ENCODE assay signal across 15 cellular contexts in genomic region chr12:113237748-113238147, GRCh38. TPM values are rescaled to one million over a fixed set of nuclear protein-coding genes. Genes with fewer than 3 reads are reported as not detected.
DNase-seq lines count a peak whose midpoint lies in the region; ATAC-seq and TF ChIP-seq lines count a peak whose summit lies in the region.
"Had no signal": no experiment of that assay in that cellular context is flagged by ENCODE, and none has a peak within 500 bp of the region (broad histone marks: within the 10 kb centered on the region; RNA-seq: fewer than 3 reads in every experiment).

No MANE protein-coding gene starts in this region.

- H3K36me3 Mint-ChIP-seq in naive thymus-derived CD4-positive, alpha-beta T cell = peaks cover 0 to 57% (median 28%) of the 10 kb centered on the region in 5 donors

- TF ChIP-seq CTCF in OCI-LY1 (IDR thresholded peaks at IDR 0.05; ENCODE audit: low read length) (no peak), coronary artery (IDR thresholded peaks at IDR 0.05) (no peak)

- POLR2A ChIA-PET in naive thymus-derived CD4-positive, alpha-beta T cell (lab: Charles Lee) = interaction anchor here (0.6 to 0.9 kb wide), 2 partner anchors 12 to 21 kb away, joined by 3 to 11 read pairs; no protein-coding TSS in a partner anchor

- H3K9me2 ChIP-seq in OCI-LY1 (ENCODE audit: low read depth, low read length) = no peaks in the 10 kb centered on the region

- H2AFZ ChIP-seq in OCI-LY1 (ENCODE audit: low read length) = no peak overlapping the region

- peak overlapping the region in 6 of 9 donors; percentile 53 to 84 (median 72) for H3K27ac Mint-ChIP-seq in naive thymus-derived CD4-positive, alpha-beta T cell
- H3K27ac Mint-ChIP-seq: mesothelial cell of epicardium, progenitor cell of endocrine pancreas had no signal

- peaks cover 40 to 83% (median 69%) of the 10 kb centered on the region in 7 donors for H3K4me1 Mint-ChIP-seq in naive thymus-derived CD4-positive, alpha-beta T cell

- no peaks in the 10 kb centered on the region for H3K27me3 Mint-ChIP-seq in naive thymus-derived CD4-positive, alpha-beta T cell
- H3K27me3 Mint-ChIP-seq: progenitor cell of endocrine pancreas had no signal

- no peak overlapping the region for H3K4me3 ChIP-seq in BLaER1
- H3K4me3 ChIP-seq in OCI-LY1 (ENCODE audit: low read depth, low read length, poor library complexity, severe bottlenecking) = no peak overlapping the region
- no peak overlapping the region for H3K4me3 ChIP-seq in coronary artery
- no peak overlapping the region for H3K4me3 ChIP-seq in naive thymus-derived CD4-positive, alpha-beta T cell (ENCODE audit: low read length)
- H3K4me3 ChIP-seq: SJSA1 had no signal

- CTCF ChIA-PET in naive thymus-derived CD4-positive, alpha-beta T cell (lab: Charles Lee) = interaction anchor here (1.0 to 1.3 kb wide), 2 partner anchors 11 to 27 kb away, joined by 3 read pairs; no protein-coding TSS in a partner anchor

- H3K79me2 ChIP-seq in OCI-LY1 (ENCODE audit: insufficient read depth, low read length) = 0 out of 2 replicates have a peak, but pooled peaks cover 6% of the 10 kb centered on the region

- H3K9me3 Mint-ChIP-seq in naive thymus-derived CD4-positive, alpha-beta T cell = no peaks in the 10 kb centered on the region
- H3K9me3 Mint-ChIP-seq: mesothelial cell of epicardium had no signal

- H3K27me3 ChIP-seq in BLaER1 (peaks cover 35% of the 10 kb centered on the region; the same call in 1 of the 2 replicates), OCI-LY1 (ENCODE audit: insufficient read depth, low read length) (no peaks in the 10 kb centered on the region)
- no peaks in the 10 kb centered on the region for H3K27me3 ChIP-seq in naive thymus-derived CD4-positive, alpha-beta T cell (ENCODE audit: control insufficient read depth in 2 of 2, insufficient read depth in 2 of 2, low read length in 2 of 2)
- H3K27me3 ChIP-seq: SJSA1 had no signal

- H3K9ac ChIP-seq in BLaER1 (no peak overlapping the region), OCI-LY1 (ENCODE audit: low read length) (no peak overlapping the region)

- H3K27ac ChIP-seq in BLaER1 = no peak overlapping the region
- H3K27ac ChIP-seq in OCI-LY1 (ENCODE audit: low read depth, low read length, poor library complexity, severe bottlenecking) = peak overlapping the region; percentile 88
- H3K27ac ChIP-seq in coronary artery = peak overlapping the region; percentile 85
- no peak overlapping the region for H3K27ac ChIP-seq in naive thymus-derived CD4-positive, alpha-beta T cell (ENCODE audit: low read depth, low read length)
- H3K27ac ChIP-seq: SJSA1 had no signal

- H3K9me3 ChIP-seq in BLaER1 (no peaks in the 10 kb centered on the region), OCI-LY1 (ENCODE audit: low read length) (no peaks in the 10 kb centered on the region)
- H3K9me3 ChIP-seq in naive thymus-derived CD4-positive, alpha-beta T cell (ENCODE audit: control insufficient read depth in 2 of 3, low read length in 3 of 3) = no peaks in the 10 kb centered on the region
- H3K9me3 ChIP-seq: SJSA1 had no signal

- ATAC-seq in naive thymus-derived CD4-positive, alpha-beta T cell = no peak

- peaks cover 25% of the 10 kb centered on the region for H4K20me1 ChIP-seq in BLaER1
- H4K20me1 ChIP-seq in OCI-LY1 (ENCODE audit: insufficient read depth, low read length) = no peaks in the 10 kb centered on the region

- H3K4me2 ChIP-seq in BLaER1 (peak overlapping the region; percentile 74), OCI-LY1 (ENCODE audit: low read length) (no peak overlapping the region)

- intact Hi-C loops in naive thymus-derived CD4-positive, alpha-beta T cell (cut with micrococcal nuclease) = no loop called here

- no peak overlapping the region for H3K4me3 Mint-ChIP-seq in naive thymus-derived CD4-positive, alpha-beta T cell
- H3K4me3 Mint-ChIP-seq: mesothelial cell of epicardium had no signal

- H3K36me3 ChIP-seq in BLaER1 (no peaks in the 10 kb centered on the region), OCI-LY1 (ENCODE audit: insufficient read depth, low read length) (peaks cover 95% of the 10 kb centered on the region)
- H3K36me3 ChIP-seq in naive thymus-derived CD4-positive, alpha-beta T cell (ENCODE audit: control insufficient read depth in 2 of 3, insufficient read depth in 3 of 3, low read length in 3 of 3) = peaks cover 0 to 42% (median 0%) of the 10 kb centered on the region in 3 experiments
- H3K36me3 ChIP-seq: SJSA1 had no signal

- H3K4me1 ChIP-seq in BLaER1 (peaks cover 63% of the 10 kb centered on the region), OCI-LY1 (ENCODE audit: insufficient read depth, low read length, severe bottlenecking) (peaks cover 63% of the 10 kb centered on the region)
- peaks cover 3 to 20% of the 10 kb centered on the region in 2 donors for H3K4me1 ChIP-seq in naive thymus-derived CD4-positive, alpha-beta T cell (ENCODE audit: control insufficient read depth in 2 of 2, insufficient read depth in 2 of 2, low read length in 2 of 2)

- DNase-seq in coronary artery (ENCODE audit: low spot score) (no peak), NCI-H510A (lab: John Stamatoyannopoulos, UW) (no peak), T-helper 2 cell (no peak), NCI-H774 (lab: John Stamatoyannopoulos, UW) (no peak)
- no peak for DNase-seq in naive thymus-derived CD4-positive, alpha-beta T cell
- no peak for DNase-seq in stimulated activated naive CD4-positive, alpha-beta T cell treated with Interleukin-2 at 50 U/mL for 16 hours (lab: John Stamatoyannopoulos, UW)
- DNase-seq: AML-193; NCI-H1436 treated with DMSO at 0.1 percent for 48 hours; NCI-H524 treated with DMSO at 0.1 percent for 48 hours; stimulated activated CD4-positive, alpha-beta T cell treated with anti-CD3 and anti-CD28 coated beads, Interleukin-1b, Interleukin-23, amount 100 ng/mL, for 48 hours had no signal

- H3F3A ChIP-seq in OCI-LY1 (ENCODE audit: insufficient read depth, low read length) = 0 out of 2 replicates have a peak, but pooled peaks cover 2% of the 10 kb centered on the region

RNA-seq across cellular contexts. Expression of gene TPCN1, which starts 16.5 kb away (rescaled TPM):
- total RNA-seq in naive thymus-derived CD4-positive, alpha-beta T cell = 100 to 1,000 TPM in 3 of 5 experiments, 10 to 100 TPM in 2; 49.5 to 124 (median 107) TPM
- 10 to 100 TPM; 15.3 to 31.2 TPM for polyA plus RNA-seq in naive thymus-derived CD4-positive, alpha-beta T cell

RNA-seq across cellular contexts. Expression of gene RITA1, which starts 52.2 kb away (rescaled TPM):
- total RNA-seq in naive thymus-derived CD4-positive, alpha-beta T cell = 10 to 100 TPM in 3 of 5 experiments, 1 to 10 TPM in 2; 6.4 to 20.2 (median 14.1) TPM
- polyA plus RNA-seq in naive thymus-derived CD4-positive, alpha-beta T cell = 10 to 100 TPM; 23.2 to 28.9 TPM

RNA-seq across cellular contexts. Expression of gene DDX54, which starts 52.5 kb away (rescaled TPM):
- 10 to 100 TPM; 55.8 to 81.1 (median 76.7) TPM for total RNA-seq in naive thymus-derived CD4-positive, alpha-beta T cell
- polyA plus RNA-seq in naive thymus-derived CD4-positive, alpha-beta T cell = 10 to 100 TPM; 18.9 to 40.3 TPM

Comparison
In these comparisons a context has a peak if more than half of its experiments do, and no peak if none do; other contexts are left out.
1. H3K27ac ChIP-seq: peak in OCI-LY1 (single experiment) and coronary artery (2 of 2); none in BLaER1 (single experiment) and naive thymus-derived CD4-positive, alpha-beta T cell (single experiment).